Comparison of ENCODE assay signal across 1 cellular context in genomic region chr19:36573020-36573947, GRCh38.
TF ChIP-seq lines count a peak whose summit lies in the region.

Gene ZNF529, minus strand, starts transcription at chr19:36573292. Its CDS starts 946 bp downstream, at chr19:36572346.

TF ChIP-seq in HepG2, 621 proteins besides CTCF, POLR2A, EP300 and RAD21 (continued from another document and continues in another):
- TF ChIP-seq ZUFSP (CRISPR knock-in tag; IDR thresholded peaks at IDR 0.05; ENCODE audit: borderline replicate concordance): 0 out of 2 replicates have a peak, but pooled peaks have one; percentile 70
- peak; percentile 95 for TF ChIP-seq GABPA (IDR thresholded peaks at IDR 0.05; ENCODE audit: low read depth, low read length)
- TF ChIP-seq GABPA (CRISPR knock-in tag; IDR thresholded peaks at IDR 0.05; ENCODE audit: low read depth): peak; percentile 97
- peak; percentile 82; the same call in 1 of the 2 replicates for TF ChIP-seq KLF6 (CRISPR knock-in tag; IDR thresholded peaks at IDR 0.05)
- peak; percentile 64; the same call in 1 of the 2 replicates for TF ChIP-seq CBX5 (CRISPR knock-in tag; IDR thresholded peaks at IDR 0.05; ENCODE audit: borderline replicate concordance)
- TF ChIP-seq FLYWCH1 (CRISPR knock-in tag; IDR thresholded peaks at IDR 0.05): no peak
- TF ChIP-seq NFIB (CRISPR knock-in tag; IDR thresholded peaks at IDR 0.05; ENCODE audit: borderline replicate concordance): no peak
- TF ChIP-seq GPBP1L1 (CRISPR knock-in tag; IDR thresholded peaks at IDR 0.05): no peak
- 0 out of 2 replicates have a peak, but pooled peaks have one; percentile 77 for TF ChIP-seq ZNF552 (CRISPR knock-in tag; IDR thresholded peaks at IDR 0.05; ENCODE audit: borderline replicate concordance)
- TF ChIP-seq TERF1 (CRISPR knock-in tag; IDR thresholded peaks at IDR 0.05): no peak
- TF ChIP-seq ARID2 (CRISPR knock-in tag; IDR thresholded peaks at IDR 0.05; ENCODE audit: borderline replicate concordance): peak; percentile 55; the same call in 1 of the 2 replicates
- TF ChIP-seq ZNF776 (CRISPR knock-in tag; IDR thresholded peaks at IDR 0.05): no peak
- TF ChIP-seq ELF3 (CRISPR knock-in tag; IDR thresholded peaks at IDR 0.05): peak; percentile 96
- 0 out of 2 replicates have a peak, but pooled peaks have one; percentile 25 for TF ChIP-seq CAMTA2 (CRISPR knock-in tag; IDR thresholded peaks at IDR 0.05; ENCODE audit: borderline replicate concordance)
- peak; percentile 37; the same call in 1 of the 2 replicates for TF ChIP-seq ZFP36L2 (CRISPR knock-in tag; IDR thresholded peaks at IDR 0.05)
- TF ChIP-seq ZNF34 (CRISPR knock-in tag; IDR thresholded peaks at IDR 0.05; ENCODE audit: borderline replicate concordance): no peak
- no peak for TF ChIP-seq XBP1 (CRISPR knock-in tag; IDR thresholded peaks at IDR 0.05)
- TF ChIP-seq ZNF12 (CRISPR knock-in tag; IDR thresholded peaks at IDR 0.05): no peak
- peak; percentile 98 for TF ChIP-seq MYC (CRISPR knock-in tag; IDR thresholded peaks at IDR 0.05; ENCODE audit: borderline replicate concordance)
- TF ChIP-seq STAT5B (CRISPR knock-in tag; IDR thresholded peaks at IDR 0.05): no peak
- TF ChIP-seq ZNF775 (CRISPR knock-in tag; IDR thresholded peaks at IDR 0.05; ENCODE audit: borderline replicate concordance): no peak
- no peak for TF ChIP-seq ZNF576 (CRISPR knock-in tag; IDR thresholded peaks at IDR 0.05)
- TF ChIP-seq ZSCAN31 (CRISPR knock-in tag; IDR thresholded peaks at IDR 0.05; ENCODE audit: low read depth): peak; percentile 57; the same call in 1 of the 2 replicates
- TF ChIP-seq SP1 (IDR thresholded peaks at IDR 0.05): no peak
- TF ChIP-seq SP1 (CRISPR knock-in tag; IDR thresholded peaks at IDR 0.05): 0 out of 2 replicates have a peak, but pooled peaks have one; percentile 39
- TF ChIP-seq MLX (CRISPR knock-in tag; IDR thresholded peaks at IDR 0.05): peak; percentile 21; the same call in 1 of the 2 replicates
- TF ChIP-seq YEATS2 (CRISPR knock-in tag; IDR thresholded peaks at IDR 0.05; ENCODE audit: borderline replicate concordance): peak; percentile 92
- TF ChIP-seq MZF1 (CRISPR knock-in tag; IDR thresholded peaks at IDR 0.05; ENCODE audit: borderline replicate concordance): no peak
- peak; percentile 94 for TF ChIP-seq HDAC1 (CRISPR knock-in tag; IDR thresholded peaks at IDR 0.05)
- TF ChIP-seq ZNF704 (CRISPR knock-in tag; IDR thresholded peaks at IDR 0.05; ENCODE audit: borderline replicate concordance): no peak; the same call in 1 of the 2 replicates
- no peak for TF ChIP-seq BRF2 (CRISPR knock-in tag; IDR thresholded peaks at IDR 0.05)
- TF ChIP-seq GRHL1 (CRISPR knock-in tag; conservative IDR thresholded peaks at IDR 0.05): no peak
- peak; percentile 46 for TF ChIP-seq HNRNPK (IDR thresholded peaks at IDR 0.05; ENCODE audit: low read depth, low read length, poor library complexity, severe bottlenecking)
- TF ChIP-seq GPN1 (CRISPR knock-in tag; IDR thresholded peaks at IDR 0.05; ENCODE audit: borderline replicate concordance): no peak
- no peak for TF ChIP-seq KAT2B (IDR thresholded peaks at IDR 0.05; ENCODE audit: borderline replicate concordance, low read depth, low read length)
- no peak for TF ChIP-seq ATRX (CRISPR knock-in tag; IDR thresholded peaks at IDR 0.05; ENCODE audit: borderline replicate concordance)
- TF ChIP-seq ZNF274 (CRISPR knock-in tag; IDR thresholded peaks at IDR 0.05): peak; percentile 94
- no peak for TF ChIP-seq ZNF101 (CRISPR knock-in tag; IDR thresholded peaks at IDR 0.05; ENCODE audit: borderline replicate concordance, low read depth)
- TF ChIP-seq ZBTB49 (CRISPR knock-in tag; IDR thresholded peaks at IDR 0.05; ENCODE audit: borderline replicate concordance): no peak
- 0 out of 2 replicates have a peak, but pooled peaks have one; percentile 25 for TF ChIP-seq ZNF720 (CRISPR knock-in tag; IDR thresholded peaks at IDR 0.05)
- peak; percentile 69; the same call in 1 of the 2 replicates for TF ChIP-seq ZNF572 (CRISPR knock-in tag; IDR thresholded peaks at IDR 0.05)
- no peak for TF ChIP-seq ZFP62 (CRISPR knock-in tag; IDR thresholded peaks at IDR 0.05)
- no peak for TF ChIP-seq ZFYVE20 (CRISPR knock-in tag; IDR thresholded peaks at IDR 0.05; ENCODE audit: borderline replicate concordance, low read depth)
- no peak for TF ChIP-seq NR1H2 (CRISPR knock-in tag; IDR thresholded peaks at IDR 0.05; ENCODE audit: borderline replicate concordance, low read depth)
- peak; percentile 65 for TF ChIP-seq ZC3H13 (CRISPR knock-in tag; IDR thresholded peaks at IDR 0.05)
- TF ChIP-seq EEA1 (CRISPR knock-in tag; IDR thresholded peaks at IDR 0.05; ENCODE audit: borderline replicate concordance): 0 out of 2 replicates have a peak, but pooled peaks have one; percentile 30
- no peak for TF ChIP-seq RFX3 (CRISPR knock-in tag; IDR thresholded peaks at IDR 0.05)
- TF ChIP-seq PPARG (CRISPR knock-in tag; conservative IDR thresholded peaks at IDR 0.05): no peak
- 0 out of 2 replicates have a peak, but pooled peaks have one; percentile 17 for TF ChIP-seq ZBTB38 (CRISPR knock-in tag; IDR thresholded peaks at IDR 0.05)
- no peak for TF ChIP-seq SOX6 (IDR thresholded peaks at IDR 0.05)
- TF ChIP-seq SOX6 (CRISPR knock-in tag; IDR thresholded peaks at IDR 0.05): peak; percentile 39; the same call in 1 of the 2 replicates
- no peak for TF ChIP-seq JUN (CRISPR knock-in tag; IDR thresholded peaks at IDR 0.05)
- TF ChIP-seq ZNF235 (CRISPR knock-in tag; IDR thresholded peaks at IDR 0.05; ENCODE audit: borderline replicate concordance): no peak
- TF ChIP-seq GLI4 (CRISPR knock-in tag; IDR thresholded peaks at IDR 0.05; ENCODE audit: borderline replicate concordance): 0 out of 2 replicates have a peak, but pooled peaks have one; percentile 65
- no peak; the same call in 1 of the 2 replicates for TF ChIP-seq ZNF510 (CRISPR knock-in tag; IDR thresholded peaks at IDR 0.05; ENCODE audit: low read depth)
- no peak for TF ChIP-seq ZNF180 (CRISPR knock-in tag; IDR thresholded peaks at IDR 0.05; ENCODE audit: borderline replicate concordance, low read depth)
- peak; percentile 59; the same call in 1 of the 2 replicates for TF ChIP-seq SP2 (CRISPR knock-in tag; IDR thresholded peaks at IDR 0.05)
- no peak for TF ChIP-seq FOXP1 (IDR thresholded peaks at IDR 0.05)
- 0 out of 2 replicates have a peak, but pooled peaks have one; percentile 7 for TF ChIP-seq FOXP1 (CRISPR knock-in tag; IDR thresholded peaks at IDR 0.05)
- peak; percentile 84 for TF ChIP-seq TAF1 (CRISPR knock-in tag; IDR thresholded peaks at IDR 0.05)
- TF ChIP-seq TCF7L2 (IDR thresholded peaks at IDR 0.05; ENCODE audit: low read depth, low read length): no peak
- 0 out of 2 replicates have a peak, but pooled peaks have one; percentile 28 for TF ChIP-seq ZNF30 (CRISPR knock-in tag; IDR thresholded peaks at IDR 0.05)
- TF ChIP-seq CENPX (CRISPR knock-in tag; IDR thresholded peaks at IDR 0.05): no peak
- TF ChIP-seq ZNF256 (CRISPR knock-in tag; conservative IDR thresholded peaks at IDR 0.05): no peak
- no peak for TF ChIP-seq CHD4 (IDR thresholded peaks at IDR 0.05; ENCODE audit: borderline replicate concordance, low read length)
- peak; percentile 73; the same call in 1 of the 2 replicates for TF ChIP-seq LBX2 (CRISPR knock-in tag; IDR thresholded peaks at IDR 0.05; ENCODE audit: borderline replicate concordance)
